ENCODE assay signal across 14 cellular contexts in genomic region chr3:71429610-71429988, GRCh38.
A peak's percentile ranks its signal among the peaks of the same experiment; 100 is the strongest.
DNase-seq lines count a peak whose midpoint lies in the region; ATAC-seq and TF ChIP-seq lines count a peak whose summit lies in the region.
"Had no signal": no experiment of that assay in that cellular context is flagged by ENCODE, and none has a peak within 500 bp of the region (broad histone marks: within the 10 kb centered on the region; RNA-seq: fewer than 3 reads in every experiment).

No MANE protein-coding gene starts in this region.

- peaks cover 24% of the 10 kb centered on the region for H3K36me3 Mint-ChIP-seq in activated T-cell treated with anti-CD3 and anti-CD28 coated beads, Interleukin-2, amount 50 U/mL, for 4 hours (ENCODE audit: insufficient read depth)
- H3K36me3 Mint-ChIP-seq in activated naive CD8-positive, alpha-beta T cell treated with anti-CD3 and anti-CD28 coated beads for 36 hours, result peaks cover 41% of the 10 kb centered on the region

- H3K79me2 ChIP-seq in DND-41 (ENCODE audit: insufficient read depth, low read length), result peaks cover 73% of the 10 kb centered on the region
- peaks cover 71% of the 10 kb centered on the region for H3K79me2 ChIP-seq in osteoblast (ENCODE audit: insufficient read depth, low read length)

- no peak overlapping the region for H3K4me3 ChIP-seq in DND-41 (ENCODE audit: low read depth in 1 of 2, low read length in 2 of 2)
- peak overlapping the region; percentile 47 for H3K4me3 ChIP-seq in osteoblast (ENCODE audit: insufficient read depth, low read length)

- no peaks in the 10 kb centered on the region for H3K27me3 Mint-ChIP-seq in activated T-cell treated with anti-CD3 and anti-CD28 coated beads, Interleukin-2, amount 50 U/mL, for 4 hours (ENCODE audit: low read depth)
- H3K27me3 Mint-ChIP-seq in activated naive CD8-positive, alpha-beta T cell treated with anti-CD3 and anti-CD28 coated beads for 36 hours, result no peaks in the 10 kb centered on the region

- peak overlapping the region; percentile 93 for H3K27ac Mint-ChIP-seq in activated naive CD8-positive, alpha-beta T cell treated with anti-CD3 and anti-CD28 coated beads for 36 hours

- DNase-seq in activated T-cell treated with anti-CD3 and anti-CD28 coated beads, Interleukin-2, amount 50 U/mL, for 4 hours, result no peak
- DNase-seq in activated T-cell treated with anti-CD3 and anti-CD28 coated beads, Interleukin-2, amount 50 U/mL, for 48 hours, result no peak
- DNase-seq in DND-41, result no peak
- DNase-seq in activated naive CD8-positive, alpha-beta T cell treated with anti-CD3 and anti-CD28 coated beads for 36 hours, result no peak
- DNase-seq in osteoblast (ENCODE audit: insufficient read length, low spot score, missing footprints), result no peak
- DNase-seq in anterior cingulate cortex (lab: John Stamatoyannopoulos, UW), result no peak
- DNase-seq in NCI-H1105 (lab: John Stamatoyannopoulos, UW), result no peak
- DNase-seq: activated gamma-delta T cell, COR-L47, HCEC 1CT, NCI-H1105 treated with DMSO at 0.1 percent for 48 hours, psoas muscle had no signal

- peak overlapping the region; percentile 35; the same call in 1 of the 2 replicates for H3K27ac ChIP-seq in DND-41 (ENCODE audit: low read length)
- peak overlapping the region; percentile 63 for H3K27ac ChIP-seq in osteoblast (ENCODE audit: low read depth, low read length)
- H3K27ac ChIP-seq: KMS-11, psoas muscle had no signal

- H3K4me1 ChIP-seq in DND-41 (ENCODE audit: insufficient read depth, low read length), result peaks cover 31% of the 10 kb centered on the region
- peaks cover 56% of the 10 kb centered on the region for H3K4me1 ChIP-seq in osteoblast (ENCODE audit: insufficient read depth, low read length)

- H3K9me3 ChIP-seq in DND-41 (ENCODE audit: insufficient read depth, low read length, severe bottlenecking) (no peaks in the 10 kb centered on the region), osteoblast (ENCODE audit: low read depth, low read length) (no peaks in the 10 kb centered on the region)
- H3K9me3 ChIP-seq: psoas muscle had no signal

- H3K4me3 Mint-ChIP-seq in activated T-cell treated with anti-CD3 and anti-CD28 coated beads, Interleukin-2, amount 50 U/mL, for 4 hours, result peak overlapping the region; percentile 64
- H3K4me3 Mint-ChIP-seq in activated naive CD8-positive, alpha-beta T cell treated with anti-CD3 and anti-CD28 coated beads for 36 hours, result peak overlapping the region; percentile 72

- TF ChIP-seq CTCF in DND-41 (IDR thresholded peaks at IDR 0.05; ENCODE audit: borderline replicate concordance, extremely low read depth, low read length, poor library complexity, severe bottlenecking) (no peak), osteoblast (IDR thresholded peaks at IDR 0.05; ENCODE audit: extremely low read depth, low read depth, low read length) (no peak)

- H3K4me2 ChIP-seq in DND-41 (ENCODE audit: insufficient read depth, low read length) (no peak overlapping the region), osteoblast (ENCODE audit: insufficient read depth, low read length) (peak overlapping the region; percentile 73)
- H3K4me2 ChIP-seq: KMS-11 had no signal

- H3K36me3 ChIP-seq in DND-41 (ENCODE audit: insufficient read depth, low read length) (no peaks in the 10 kb centered on the region), osteoblast (ENCODE audit: insufficient read depth, low read length) (no peaks in the 10 kb centered on the region)

- peak; percentile 33 to 52 for ATAC-seq in activated T-cell treated with anti-CD3 and anti-CD28 coated beads, Interleukin-2, amount 50 U/mL, for 4 hours
- ATAC-seq in DND-41 (ENCODE audit: insufficient read depth, low read depth) (no peak), HG02588 (IDR thresholded peaks at IDR 0.05; ENCODE audit: unreplicated experiment) (no peak)

- peaks cover 91% of the 10 kb centered on the region for H3K4me1 Mint-ChIP-seq in activated T-cell treated with anti-CD3 and anti-CD28 coated beads, Interleukin-2, amount 50 U/mL, for 4 hours (ENCODE audit: low read depth)
- peaks cover 91% of the 10 kb centered on the region for H3K4me1 Mint-ChIP-seq in activated naive CD8-positive, alpha-beta T cell treated with anti-CD3 and anti-CD28 coated beads for 36 hours

- H3K27me3 ChIP-seq in DND-41 (ENCODE audit: insufficient read depth, low read length, poor library complexity) (no peaks in the 10 kb centered on the region), osteoblast (ENCODE audit: insufficient read depth, low read length) (no peaks in the 10 kb centered on the region)

- no peaks in the 10 kb centered on the region for H3K9me3 Mint-ChIP-seq in activated T-cell treated with anti-CD3 and anti-CD28 coated beads, Interleukin-2, amount 50 U/mL, for 4 hours
- peaks cover under 1% of the 10 kb centered on the region for H3K9me3 Mint-ChIP-seq in activated naive CD8-positive, alpha-beta T cell treated with anti-CD3 and anti-CD28 coated beads for 36 hours

- no peak overlapping the region for H3K9ac ChIP-seq in DND-41 (ENCODE audit: low read depth, low read length)
- H3K9ac ChIP-seq: KMS-11 had no signal

- no peak overlapping the region for H2AFZ ChIP-seq in DND-41 (ENCODE audit: low read depth, low read length)
- no peak overlapping the region for H2AFZ ChIP-seq in osteoblast (ENCODE audit: low read length)

- H4K20me1 ChIP-seq in DND-41 (ENCODE audit: insufficient read depth, low read length), result peaks cover 20% of the 10 kb centered on the region
- H4K20me1 ChIP-seq in osteoblast (ENCODE audit: insufficient read depth, low read length), result peaks cover 8% of the 10 kb centered on the region

Comparison
In these comparisons a context has a peak if more than half of its experiments do, and no peak if none do; other contexts are left out.
1. ATAC-seq: peak in activated T-cell treated with anti-CD3 and anti-CD28 coated beads, Interleukin-2, amount 50 U/mL, for 4 hours (2 of 2); none in DND-41 (single experiment) and HG02588 (single experiment).